In genomic region chr2:120369250-120369649, GRCh38 we compare ENCODE assay signal across 1 cellular context.
TF ChIP-seq lines count a peak whose summit lies in the region.

No MANE protein-coding gene starts in this region.

TF ChIP-seq in IMR-90, 13 proteins besides CTCF, POLR2A, EP300 and RAD21 (continued from another document):
- peak; percentile 71 for TF ChIP-seq CEBPB (IDR thresholded peaks at IDR 0.05; ENCODE audit: low read depth, low read length)
